Comparison of ENCODE assay signal across 12 cellular contexts in the genomic region with DNA sequence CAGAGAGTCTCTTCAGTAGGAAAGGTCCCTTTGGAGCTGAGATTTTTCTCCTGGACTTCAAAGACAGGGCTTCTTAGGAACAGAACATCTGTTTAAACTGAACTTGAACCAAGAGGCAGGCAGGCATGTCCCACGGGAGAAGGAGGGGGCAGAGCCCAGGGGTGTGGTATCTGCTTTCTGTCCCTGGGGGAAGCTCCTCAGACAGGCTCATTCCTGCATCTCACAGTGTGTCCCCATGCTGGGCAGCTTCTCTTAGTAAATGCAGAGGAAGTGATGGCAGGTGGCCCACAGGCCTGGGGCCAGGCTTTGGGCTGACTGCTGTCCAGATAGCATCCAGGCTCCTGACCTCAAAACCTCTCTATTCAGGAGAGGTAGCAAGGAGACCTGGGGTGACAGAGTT. TPM values are rescaled to one million over a fixed set of nuclear protein-coding genes. Genes with fewer than 3 reads are reported as not detected.
A peak's percentile ranks its signal among the peaks of the same experiment; 100 is the strongest.
DNase-seq lines count a peak whose midpoint lies in the region; ATAC-seq and TF ChIP-seq lines count a peak whose summit lies in the region.
"Had no signal": no experiment of that assay in that cellular context is flagged by ENCODE, and none has a peak within 500 bp of the region (broad histone marks: within the 10 kb centered on the region; RNA-seq: fewer than 3 reads in every experiment).

No MANE protein-coding gene starts in this region.

- no peaks in the 10 kb centered on the region for H3K79me1 ChIP-seq in trophoblast cell (ENCODE audit: low read length)

- DNase-seq in GM03348 (ENCODE audit: low spot score) = peak; percentile 60
- peak; percentile 28 for DNase-seq in WERI-Rb-1
- DNase-seq in right cardiac atrium = peak; percentile 68 to 91 (median 88)
- DNase-seq in sigmoid colon = peak; percentile 89
- DNase-seq in trophoblast cell = no peak
- no peak for DNase-seq in activated CD4-positive, alpha-beta T cell treated with anti-CD3 and anti-CD28 coated beads for 48 hours
- DNase-seq in NCI-H748 treated with DMSO at 0.1 percent for 48 hours (lab: John Stamatoyannopoulos, UW) = no peak
- DNase-seq: activated CD8-positive, alpha-beta memory T cell treated with anti-CD3 and anti-CD28 coated beads for 24 hours; CD4-positive, CD25-positive, alpha-beta regulatory T cell; NCI-H1092; T-helper 1 cell had no signal

- H3K4me1 ChIP-seq in right cardiac atrium (ENCODE audit: control insufficient read depth, insufficient read depth, low read length) (peaks cover 29% of the 10 kb centered on the region), sigmoid colon (peaks cover 0 to 81% (median 71%) of the 10 kb centered on the region in 4 donors), trophoblast cell (ENCODE audit: control insufficient read depth in 1 of 2, insufficient read depth in 2 of 2, low read length in 2 of 2) (no peaks in the 10 kb centered on the region)

- TF ChIP-seq EP300 in sigmoid colon (IDR thresholded peaks at IDR 0.05) = peak in 2 of 4 donors; percentile 46 to 62

- H3K9ac ChIP-seq in trophoblast cell (ENCODE audit: low read length) = no peak overlapping the region

- no peaks in the 10 kb centered on the region for H3K36me3 ChIP-seq in WERI-Rb-1
- H3K36me3 ChIP-seq in sigmoid colon = no peaks in the 10 kb centered on the region
- H3K36me3 ChIP-seq in trophoblast cell (ENCODE audit: control insufficient read depth in 1 of 2, insufficient read depth in 2 of 2, low read length in 2 of 2) = no peaks in the 10 kb centered on the region

- peak; percentile 82 to 86 for ATAC-seq in right cardiac atrium
- no peak for ATAC-seq in esophagus mucosa

- no peak overlapping the region for H2BK120ac ChIP-seq in trophoblast cell (ENCODE audit: insufficient read depth, low read length, poor library complexity)

- no peak overlapping the region for H3K4ac ChIP-seq in trophoblast cell (ENCODE audit: low read depth, low read length)

- no peak overlapping the region for H4K12ac ChIP-seq in trophoblast cell (ENCODE audit: low read depth, low read length)

- H3K18ac ChIP-seq in trophoblast cell (ENCODE audit: low read length) = no peak overlapping the region

- no peak for TF ChIP-seq CTCF in WERI-Rb-1 (IDR thresholded peaks at IDR 0.05; ENCODE audit: low read depth, low read length)
- no peak for TF ChIP-seq CTCF in sigmoid colon (IDR thresholded peaks at IDR 0.05)

- H4K91ac ChIP-seq in trophoblast cell (ENCODE audit: low read depth, low read length) = no peak overlapping the region

- H3K27me3 ChIP-seq in WERI-Rb-1 (ENCODE audit: insufficient read depth, low read depth, severe bottlenecking) = no peaks in the 10 kb centered on the region
- H3K27me3 ChIP-seq in right cardiac atrium (ENCODE audit: control insufficient read depth, insufficient read depth) = no peaks in the 10 kb centered on the region
- H3K27me3 ChIP-seq in sigmoid colon = no peaks in the 10 kb centered on the region
- H3K27me3 ChIP-seq in trophoblast cell (ENCODE audit: insufficient read depth, low read length) = no peaks in the 10 kb centered on the region

- TF ChIP-seq POLR2A in sigmoid colon (IDR thresholded peaks at IDR 0.05) = no peak

- H2AFZ ChIP-seq in trophoblast cell (ENCODE audit: insufficient read depth, low read length, poor library complexity) = no peak overlapping the region

- no peak overlapping the region for H3K4me2 ChIP-seq in trophoblast cell (ENCODE audit: low read length)

- H3K9me3 ChIP-seq in WERI-Rb-1 (ENCODE audit: severe bottlenecking) (no peaks in the 10 kb centered on the region), right cardiac atrium (ENCODE audit: control insufficient read depth, low read length) (no peaks in the 10 kb centered on the region), sigmoid colon (no peaks in the 10 kb centered on the region), trophoblast cell (ENCODE audit: insufficient read depth, low read depth, low read length) (peaks cover 2% of the 10 kb centered on the region)

- H3K79me2 ChIP-seq in trophoblast cell (ENCODE audit: control insufficient read depth, insufficient read depth, low read length, poor library complexity) = no peaks in the 10 kb centered on the region

- H4K8ac ChIP-seq in trophoblast cell (ENCODE audit: low read depth, low read length) = no peak overlapping the region

- intact Hi-C loops in right cardiac atrium (cut with DNase I) (loop anchor here in 2 of 4 donors (2.0 to 5.0 kb wide), 2 partner anchors 42 to 45 kb away; no protein-coding TSS in a partner anchor), sigmoid colon (cut with DNase I) (loop anchor here (1.0 to 2.0 kb wide), 3 partner anchors 19 to 119 kb away; no protein-coding TSS in a partner anchor)

- 8% methylated on average over 1 of the region's 1 CpG for WGBS in right cardiac atrium
- WGBS in sigmoid colon, 2 donors = 9 to 31% methylated on average over 1 of the region's 1 CpG
- no CpG with 5 or more reads among the region's 1 CpG for WGBS in trophoblast cell (ENCODE audit: extremely low coverage, insufficient coverage, insufficient read length)

- H3K4me3 ChIP-seq in WERI-Rb-1 (ENCODE audit: low read depth, low read length) (no peak overlapping the region), right cardiac atrium (ENCODE audit: low read length) (no peak overlapping the region), sigmoid colon (no peak overlapping the region), trophoblast cell (ENCODE audit: low read depth, low read length) (no peak overlapping the region)

- H2BK12ac ChIP-seq in trophoblast cell (ENCODE audit: low read length) = no peak overlapping the region

- H2AK5ac ChIP-seq in trophoblast cell (ENCODE audit: low read length) = no peak overlapping the region

- H2BK5ac ChIP-seq in trophoblast cell (ENCODE audit: low read depth, low read length, poor library complexity) = no peak overlapping the region

- H3K14ac ChIP-seq in trophoblast cell (ENCODE audit: low read length) = no peak overlapping the region

- H3K27ac ChIP-seq in WERI-Rb-1 (no peak overlapping the region), right cardiac atrium (ENCODE audit: low read length) (peak overlapping the region; percentile 83), sigmoid colon (peak overlapping the region; percentile 79 to 91 (median 84)), trophoblast cell (ENCODE audit: low read depth, low read length) (no peak overlapping the region)

- no peak overlapping the region for H3K23ac ChIP-seq in trophoblast cell (ENCODE audit: low read length)

RNA-seq across cellular contexts. Expression of gene TSPAN18, which starts 47.4 kb away (rescaled TPM):
- total RNA-seq in right cardiac atrium (100 to 1,000 TPM; 158 to 236 (median 207) TPM), sigmoid colon (10 to 100 TPM; 13.8 to 75.3 (median 23.0) TPM), esophagus mucosa (2.3 TPM)
- polyA plus RNA-seq in right cardiac atrium (120 TPM), sigmoid colon (1 to 10 TPM in 2 of 3 donors, under 1 TPM in 1; 0.23 to 8.0 (median 7.2) TPM)
- 12.0 and 12.8 TPM in 2 replicates for polyA plus RNA-seq in trophoblast cell (2013)

Comparison
In these comparisons a context has a peak if more than half of its experiments do, and no peak if none do; other contexts are left out.
1. DNase-seq: peak in GM03348 (single experiment), WERI-Rb-1 (single experiment), right cardiac atrium (3 of 3) and sigmoid colon (single experiment); none in trophoblast cell (0 of 2), activated CD4-positive, alpha-beta T cell treated with anti-CD3 and anti-CD28 coated beads for 48 hours (single experiment) and NCI-H748 treated with DMSO at 0.1 percent for 48 hours (single experiment).
2. H3K27ac ChIP-seq: peak in right cardiac atrium (single experiment) and sigmoid colon (4 of 4); none in WERI-Rb-1 (single experiment) and trophoblast cell (single experiment).